ENCODE assay signal across 21 cellular contexts in the genomic region with DNA sequence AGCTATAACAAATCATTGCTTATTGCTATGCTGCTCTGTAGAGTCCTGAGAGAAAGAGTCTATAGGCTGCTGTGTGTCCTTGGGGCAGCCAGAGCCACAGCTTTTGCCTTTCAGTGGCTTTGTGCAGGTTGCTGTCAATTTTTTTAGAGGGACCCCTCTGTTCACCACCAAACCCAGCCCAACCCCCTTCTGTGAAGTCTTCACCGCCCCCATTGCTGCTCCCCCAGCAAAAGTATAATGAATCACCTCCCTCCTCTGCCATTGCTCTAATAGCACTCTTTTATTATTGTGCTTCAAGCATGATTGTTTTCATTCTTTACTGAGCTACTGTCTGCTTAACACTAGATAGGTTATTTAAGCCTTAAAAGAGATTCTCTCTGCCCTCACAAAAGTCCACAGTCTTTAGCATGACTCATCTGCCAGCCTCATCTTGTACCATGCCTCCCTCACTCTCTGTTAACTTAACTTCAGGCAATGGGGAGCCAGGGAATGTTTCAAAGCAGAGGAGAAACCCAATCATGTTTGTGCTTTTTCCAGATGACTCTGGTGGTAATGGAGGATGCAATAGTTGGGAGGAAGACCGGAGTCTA. TPM values are rescaled to one million over a fixed set of nuclear protein-coding genes. Genes with fewer than 3 reads are reported as not detected.
DNase-seq lines count a peak whose midpoint lies in the region; ATAC-seq and TF ChIP-seq lines count a peak whose summit lies in the region.
"Had no signal": no experiment of that assay in that cellular context is flagged by ENCODE, and none has a peak within 500 bp of the region (broad histone marks: within the 10 kb centered on the region; RNA-seq: fewer than 3 reads in every experiment).

No MANE protein-coding gene starts in this region.

- H3K9me3 ChIP-seq in osteoblast (ENCODE audit: low read depth, low read length) = no peaks in the 10 kb centered on the region
- H3K9me3 ChIP-seq: suprapubic skin had no signal

- H3K27ac ChIP-seq in osteoblast (ENCODE audit: low read depth, low read length) = no peak overlapping the region
- H3K27ac ChIP-seq: suprapubic skin had no signal

- no peaks in the 10 kb centered on the region for H3K36me3 ChIP-seq in osteoblast (ENCODE audit: insufficient read depth, low read length)
- H3K36me3 ChIP-seq: suprapubic skin had no signal

- no peaks in the 10 kb centered on the region for H3K79me2 ChIP-seq in osteoblast (ENCODE audit: insufficient read depth, low read length)

- TF ChIP-seq CTCF in fibroblast of the aortic adventitia (IDR thresholded peaks at IDR 0.05; ENCODE audit: insufficient read depth, low read length) = no peak
- TF ChIP-seq CTCF in osteoblast (IDR thresholded peaks at IDR 0.05; ENCODE audit: extremely low read depth, low read depth, low read length) = no peak

- no peak overlapping the region for H2AFZ ChIP-seq in osteoblast (ENCODE audit: low read length)

- H3K4me3 ChIP-seq in fibroblast of the aortic adventitia (ENCODE audit: low read depth, low read length) (no peak overlapping the region), osteoblast (ENCODE audit: insufficient read depth, low read length) (no peak overlapping the region)
- H3K4me3 ChIP-seq: GM12878, suprapubic skin had no signal

- ATAC-seq in SK-N-SH treated with all-trans-retinoic acid at 6 μM for 48 hours = peak; percentile 57
- ATAC-seq: GM12878, right cardiac atrium had no signal

- no peaks in the 10 kb centered on the region for H3K27me3 ChIP-seq in osteoblast (ENCODE audit: insufficient read depth, low read length)
- H3K27me3 ChIP-seq: suprapubic skin had no signal

- H3K4me1 ChIP-seq in osteoblast (ENCODE audit: insufficient read depth, low read length) = no peaks in the 10 kb centered on the region
- H3K4me1 ChIP-seq: suprapubic skin had no signal

- H4K20me1 ChIP-seq in osteoblast (ENCODE audit: insufficient read depth, low read length) = no peaks in the 10 kb centered on the region

- no peak overlapping the region for H3K4me2 ChIP-seq in osteoblast (ENCODE audit: insufficient read depth, low read length)

- peak; percentile 7 for DNase-seq in Daoy (ENCODE audit: low read depth)
- peak; percentile 3 for DNase-seq in fibroblast of the aortic adventitia (ENCODE audit: low read depth)
- peak; percentile 37 for DNase-seq in osteoblast (ENCODE audit: insufficient read length, low spot score, missing footprints)
- DNase-seq in activated CD8-positive, alpha-beta memory T cell treated with anti-CD3 and anti-CD28 coated beads for 24 hours = no peak
- DNase-seq in NK-92 (lab: John Stamatoyannopoulos, UW; ENCODE audit: unreplicated experiment) = no peak
- no peak for DNase-seq in activated CD4-positive, alpha-beta T cell treated with anti-CD3 and anti-CD28 coated beads, Interleukin-2, amount 50 U/mL, for 48 hours
- no peak for DNase-seq in activated CD8-positive, alpha-beta memory T cell treated with anti-CD3 and anti-CD28 coated beads, Interleukin-2, amount 50 U/mL, for 48 hours
- DNase-seq: activated CD4-positive, alpha-beta T cell treated with anti-CD3 and anti-CD28 coated beads, Interleukin-2, amount 10 ng/mL, durations not matched to agents 24 days and 14 days; glutamatergic neuron; GOT3; KBM-7; NCI-H1694 treated with DMSO at 0.1 percent for 48 hours; NCI-H82; occipital lobe; right cardiac atrium; SHP77; stimulated activated CD4-positive, alpha-beta T cell treated with anti-CD3 and anti-CD28 coated beads, Interleukin-15, amount 100 ng/mL, for 24 hours had no signal

TF ChIP-seq in SK-N-SH treated with all-trans-retinoic acid at 6 μM for 48 hours, 23 proteins besides CTCF, POLR2A, EP300 and RAD21:
- TF ChIP-seq, protein P1, sequence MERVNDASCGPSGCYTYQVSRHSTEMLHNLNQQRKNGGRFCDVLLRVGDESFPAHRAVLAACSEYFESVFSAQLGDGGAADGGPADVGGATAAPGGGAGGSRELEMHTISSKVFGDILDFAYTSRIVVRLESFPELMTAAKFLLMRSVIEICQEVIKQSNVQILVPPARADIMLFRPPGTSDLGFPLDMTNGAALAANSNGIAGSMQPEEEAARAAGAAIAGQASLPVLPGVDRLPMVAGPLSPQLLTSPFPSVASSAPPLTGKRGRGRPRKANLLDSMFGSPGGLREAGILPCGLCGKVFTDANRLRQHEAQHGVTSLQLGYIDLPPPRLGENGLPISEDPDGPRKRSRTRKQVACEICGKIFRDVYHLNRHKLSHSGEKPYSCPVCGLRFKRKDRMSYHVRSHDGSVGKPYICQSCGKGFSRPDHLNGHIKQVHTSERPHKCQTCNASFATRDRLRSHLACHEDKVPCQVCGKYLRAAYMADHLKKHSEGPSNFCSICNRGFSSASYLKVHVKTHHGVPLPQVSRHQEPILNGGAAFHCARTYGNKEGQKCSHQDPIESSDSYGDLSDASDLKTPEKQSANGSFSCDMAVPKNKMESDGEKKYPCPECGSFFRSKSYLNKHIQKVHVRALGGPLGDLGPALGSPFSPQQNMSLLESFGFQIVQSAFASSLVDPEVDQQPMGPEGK (CRISPR knock-in tag; IDR thresholded peaks at IDR 0.05; ENCODE audit: borderline replicate concordance) = no peak
- no peak for TF ChIP-seq TOX (CRISPR knock-in tag; IDR thresholded peaks at IDR 0.05; ENCODE audit: borderline replicate concordance)
- TF ChIP-seq, protein P2, sequence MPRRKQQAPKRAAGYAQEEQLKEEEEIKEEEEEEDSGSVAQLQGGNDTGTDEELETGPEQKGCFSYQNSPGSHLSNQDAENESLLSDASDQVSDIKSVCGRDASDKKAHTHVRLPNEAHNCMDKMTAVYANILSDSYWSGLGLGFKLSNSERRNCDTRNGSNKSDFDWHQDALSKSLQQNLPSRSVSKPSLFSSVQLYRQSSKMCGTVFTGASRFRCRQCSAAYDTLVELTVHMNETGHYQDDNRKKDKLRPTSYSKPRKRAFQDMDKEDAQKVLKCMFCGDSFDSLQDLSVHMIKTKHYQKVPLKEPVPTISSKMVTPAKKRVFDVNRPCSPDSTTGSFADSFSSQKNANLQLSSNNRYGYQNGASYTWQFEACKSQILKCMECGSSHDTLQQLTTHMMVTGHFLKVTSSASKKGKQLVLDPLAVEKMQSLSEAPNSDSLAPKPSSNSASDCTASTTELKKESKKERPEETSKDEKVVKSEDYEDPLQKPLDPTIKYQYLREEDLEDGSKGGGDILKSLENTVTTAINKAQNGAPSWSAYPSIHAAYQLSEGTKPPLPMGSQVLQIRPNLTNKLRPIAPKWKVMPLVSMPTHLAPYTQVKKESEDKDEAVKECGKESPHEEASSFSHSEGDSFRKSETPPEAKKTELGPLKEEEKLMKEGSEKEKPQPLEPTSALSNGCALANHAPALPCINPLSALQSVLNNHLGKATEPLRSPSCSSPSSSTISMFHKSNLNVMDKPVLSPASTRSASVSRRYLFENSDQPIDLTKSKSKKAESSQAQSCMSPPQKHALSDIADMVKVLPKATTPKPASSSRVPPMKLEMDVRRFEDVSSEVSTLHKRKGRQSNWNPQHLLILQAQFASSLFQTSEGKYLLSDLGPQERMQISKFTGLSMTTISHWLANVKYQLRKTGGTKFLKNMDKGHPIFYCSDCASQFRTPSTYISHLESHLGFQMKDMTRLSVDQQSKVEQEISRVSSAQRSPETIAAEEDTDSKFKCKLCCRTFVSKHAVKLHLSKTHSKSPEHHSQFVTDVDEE (CRISPR knock-in tag; IDR thresholded peaks at IDR 0.05) = no peak
- no peak for TF ChIP-seq SNAI2 (CRISPR knock-in tag; IDR thresholded peaks at IDR 0.05)
- no peak for TF ChIP-seq ZNF70 (CRISPR knock-in tag; IDR thresholded peaks at IDR 0.05)
- TF ChIP-seq, protein P3, sequence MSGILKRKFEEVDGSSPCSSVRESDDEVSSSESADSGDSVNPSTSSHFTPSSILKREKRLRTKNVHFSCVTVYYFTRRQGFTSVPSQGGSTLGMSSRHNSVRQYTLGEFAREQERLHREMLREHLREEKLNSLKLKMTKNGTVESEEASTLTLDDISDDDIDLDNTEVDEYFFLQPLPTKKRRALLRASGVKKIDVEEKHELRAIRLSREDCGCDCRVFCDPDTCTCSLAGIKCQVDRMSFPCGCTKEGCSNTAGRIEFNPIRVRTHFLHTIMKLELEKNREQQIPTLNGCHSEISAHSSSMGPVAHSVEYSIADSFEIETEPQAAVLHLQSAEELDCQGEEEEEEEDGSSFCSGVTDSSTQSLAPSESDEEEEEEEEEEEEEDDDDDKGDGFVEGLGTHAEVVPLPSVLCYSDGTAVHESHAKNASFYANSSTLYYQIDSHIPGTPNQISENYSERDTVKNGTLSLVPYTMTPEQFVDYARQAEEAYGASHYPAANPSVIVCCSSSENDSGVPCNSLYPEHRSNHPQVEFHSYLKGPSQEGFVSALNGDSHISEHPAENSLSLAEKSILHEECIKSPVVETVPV (CRISPR knock-in tag; IDR thresholded peaks at IDR 0.05) = no peak
- TF ChIP-seq ARNTL (CRISPR knock-in tag; IDR thresholded peaks at IDR 0.05; ENCODE audit: borderline replicate concordance, low read depth) = no peak
- no peak for TF ChIP-seq OSR1 (CRISPR knock-in tag; IDR thresholded peaks at IDR 0.05)
- TF ChIP-seq RARB (CRISPR knock-in tag; IDR thresholded peaks at IDR 0.05) = no peak

RNA-seq across cellular contexts. Expression of a gene that starts 38.5 kb away (rescaled TPM):
- 67.9 and 69.4 TPM in 2 replicates for total RNA-seq in Daoy (2014; rRNA removed; shearing (Covaris generic))
- total RNA-seq in fibroblast of the aortic adventitia (ENCODE audit: low replicate concordance) (1.2 and 4.6 TPM in 2 replicates), osteoblast (2.1 and 4.0 TPM in 2 replicates)
- total RNA-seq: activated CD4-positive, alpha-beta T cell treated with anti-CD3 and anti-CD28 coated beads, Interleukin-2, amount 10 ng/mL, durations not matched to agents 24 days and 14 days; GM12878; T-helper 1 cell treated with Interleukin-12 subunit alpha and Interleukin-12 subunit beta and Interleukin-4 antibody, amounts not matched to agents 30 ng/mL and 1 ng/mL, for 36 hours had no signal

Comparison
In these comparisons a context has a peak if more than half of its experiments do, and no peak if none do; other contexts are left out.
1. DNase-seq: peak in Daoy (single experiment), fibroblast of the aortic adventitia (single experiment) and osteoblast (single experiment); none in activated CD8-positive, alpha-beta memory T cell treated with anti-CD3 and anti-CD28 coated beads for 24 hours (single experiment), NK-92 (single experiment), activated CD4-positive, alpha-beta T cell treated with anti-CD3 and anti-CD28 coated beads, Interleukin-2, amount 50 U/mL, for 48 hours (0 of 2) and activated CD8-positive, alpha-beta memory T cell treated with anti-CD3 and anti-CD28 coated beads, Interleukin-2, amount 50 U/mL, for 48 hours (single experiment).
2. RNA of a gene that starts 38.5 kb away (total RNA-seq): 67.9 to 69.4 TPM in Daoy; 1.2 to 4.6 TPM in fibroblast of the aortic adventitia and 2.1 to 4.0 TPM in osteoblast; every median in the first group is over 10 times any median in the second.